In the genomic region with DNA sequence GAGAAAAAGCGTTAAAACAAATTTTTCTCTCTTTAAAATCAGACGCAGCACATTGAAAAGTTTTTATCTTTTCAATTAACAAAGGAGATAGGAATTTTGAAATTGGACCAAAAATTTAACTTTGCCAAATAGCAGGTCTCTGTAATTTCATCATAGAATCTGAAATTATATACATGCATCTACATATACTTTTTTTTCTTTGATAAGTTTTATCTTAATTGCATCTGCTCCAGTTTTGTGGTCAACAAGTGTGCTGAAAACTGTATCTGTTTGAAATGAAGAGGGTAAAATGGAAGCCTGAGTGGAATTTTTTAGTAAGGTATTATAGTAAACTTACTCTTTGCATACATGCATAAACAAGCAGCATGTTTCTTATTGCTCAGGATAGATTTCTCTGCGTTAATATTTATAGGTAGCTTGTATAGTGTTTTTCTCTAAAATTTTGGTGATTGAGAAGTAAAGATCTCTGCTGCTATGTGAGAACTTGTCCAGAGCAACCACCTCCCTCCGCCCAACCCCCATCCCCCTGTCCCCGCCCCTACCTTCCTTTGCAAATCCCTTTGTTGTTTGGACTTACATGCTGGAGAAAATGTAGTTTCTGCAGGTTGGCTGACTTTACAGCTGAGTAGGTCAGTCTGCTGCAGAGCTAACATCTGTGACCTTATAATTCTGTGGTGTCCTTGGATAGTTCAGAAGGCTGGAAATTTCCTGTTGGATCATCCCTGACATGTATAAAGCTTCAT, we compare ENCODE assay signal across 28 cellular contexts.
DNase-seq lines count a peak whose midpoint lies in the region; ATAC-seq and TF ChIP-seq lines count a peak whose summit lies in the region.
"Had no signal": no experiment of that assay in that cellular context is flagged by ENCODE, and none has a peak within 500 bp of the region (broad histone marks: within the 10 kb centered on the region; RNA-seq: fewer than 3 reads in every experiment).

No MANE protein-coding gene starts in this region.

- peak overlapping the region in 5 of 8 donors; percentile 16 to 47 (median 40) for H3K27ac ChIP-seq in spleen
- H3K27ac ChIP-seq: 22Rv1, C4-2B, gastroesophageal sphincter, thoracic aorta, vagina, VCaP had no signal

- 82 to 89% (median 83%) methylated on average over 5 of the region's 5 CpGs for WGBS in spleen, 5 donors

- no peak for ATAC-seq in left lobe of liver
- ATAC-seq: activated CD8-positive, alpha-beta memory T cell treated with anti-CD3 and anti-CD28 coated beads, Interleukin-2, amount 10 ng/mL, durations not matched to agents 7 days and 5 days; gastroesophageal sphincter; Panc1; stimulated activated naive CD8-positive, alpha-beta T cell treated with anti-CD3 and anti-CD28 coated beads, Interleukin-15, Interleukin-2, amounts not matched to agents 100 U/mL and 50 U/mL, for 24 hours had no signal

- TF ChIP-seq POLR2A in spleen (IDR thresholded peaks at IDR 0.05), result no peak

- no peaks in the 10 kb centered on the region for H3K9me3 ChIP-seq in spleen
- H3K9me3 ChIP-seq: Caco-2, gastroesophageal sphincter, thoracic aorta, vagina had no signal

- H3K4me3 ChIP-seq in spleen, result no peak overlapping the region
- H3K4me3 ChIP-seq: gastroesophageal sphincter, thoracic aorta, vagina had no signal

- peaks cover 0 to 7% (median 0%) of the 10 kb centered on the region in 6 donors for H3K4me1 ChIP-seq in spleen
- H3K4me1 ChIP-seq: Caco-2, gastroesophageal sphincter, vagina had no signal

- DNase-seq in NCI-H82 (lab: John Stamatoyannopoulos, UW) (peak; percentile 58), NCI-H82 treated with DMSO at 0.1 percent for 48 hours (lab: John Stamatoyannopoulos, UW; ENCODE audit: unreplicated experiment) (no peak), ecto neural progenitor cell (ENCODE audit: low spot score) (peak; percentile 58), iPS-NIHi7 (ENCODE audit: extremely low spot score) (peak; percentile 68), spleen (no peak), NCI-H187 treated with DMSO at 0.1 percent for 48 hours (lab: John Stamatoyannopoulos, UW) (no peak), left lobe of liver (ENCODE audit: low spot score) (no peak)
- DNase-seq in activated naive CD4-positive, alpha-beta T cell treated with anti-CD3 and anti-CD28 coated beads, Interleukin-2, amount 50 U/mL, for 16 hours, result no peak
- DNase-seq: activated CD4-positive, alpha-beta T cell treated with anti-CD3 and anti-CD28 coated beads, Interleukin-2, amount 50 U/mL, for 1 hour; activated CD8-positive, alpha-beta memory T cell treated with anti-CD3 and anti-CD28 coated beads, Interleukin-2, amount 10 ng/mL, durations not matched to agents 7 days and 5 days; caudate nucleus; cortex of kidney; DMS79 treated with DMSO at 0.1 percent for 48 hours; HCEC 1CT; NCI-H146; NCI-H510A; SHP77; stimulated activated naive CD8-positive, alpha-beta T cell treated with anti-CD3 and anti-CD28 coated beads, Interleukin-15, Interleukin-2, amounts not matched to agents 100 U/mL and 50 U/mL, for 24 hours; SW 1271; T-helper 9 cell had no signal

- intact Hi-C loops in spleen (cut with DNase I; ENCODE audit: low total_unique reads), result no loop called here

- no peak for TF ChIP-seq CTCF in spleen (IDR thresholded peaks at IDR 0.05 in 8 of 11, conservative IDR thresholded peaks at IDR 0.05 in 3 of 11)

- H3K27me3 ChIP-seq in spleen (replicated peaks in 1 of 7), result no peaks in the 10 kb centered on the region
- H3K27me3 ChIP-seq: gastroesophageal sphincter, vagina had no signal

- H3K36me3 ChIP-seq in spleen, result peaks cover 0 to 65% (median 10%) of the 10 kb centered on the region in 6 donors
- H3K36me3 ChIP-seq: thoracic aorta had no signal

Comparison
In these comparisons a context has a peak if more than half of its experiments do, and no peak if none do; other contexts are left out.
1. DNase-seq: peak in NCI-H82 (single experiment), ecto neural progenitor cell (single experiment) and iPS-NIHi7 (single experiment); none in NCI-H82 treated with DMSO at 0.1 percent for 48 hours (single experiment), spleen (single experiment), NCI-H187 treated with DMSO at 0.1 percent for 48 hours (single experiment), left lobe of liver (single experiment) and activated naive CD4-positive, alpha-beta T cell treated with anti-CD3 and anti-CD28 coated beads, Interleukin-2, amount 50 U/mL, for 16 hours (single experiment).